In the genomic region with DNA sequence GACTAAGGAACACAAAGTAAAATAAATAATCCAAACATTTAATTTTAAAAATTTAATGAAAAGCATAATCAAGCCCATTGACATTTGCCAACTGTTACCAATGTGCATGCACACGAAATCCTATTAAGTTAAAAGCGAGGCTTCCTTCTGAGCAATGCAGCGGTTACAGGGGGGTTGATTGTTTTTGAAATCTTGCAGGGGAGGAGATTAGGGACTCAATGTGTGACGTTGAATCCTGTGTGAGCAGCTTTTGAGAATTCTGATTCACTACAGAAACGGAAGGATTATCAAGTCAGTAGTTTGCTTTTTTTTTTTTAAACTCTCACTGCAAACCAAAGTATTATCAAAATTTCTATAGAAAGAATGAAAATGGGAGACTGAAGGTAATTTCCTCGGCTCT, we compare ENCODE assay signal across 25 cellular contexts.
DNase-seq lines count a peak whose midpoint lies in the region; ATAC-seq, FAIRE-seq and TF ChIP-seq lines count a peak whose summit lies in the region.
"Had no signal": no experiment of that assay in that cellular context is flagged by ENCODE, and none has a peak within 500 bp of the region (broad histone marks: within the 10 kb centered on the region; RNA-seq: fewer than 3 reads in every experiment).

No MANE protein-coding gene starts in this region.

- TF ChIP-seq CTCF in A673 (conservative IDR thresholded peaks at IDR 0.05; ENCODE audit: low read depth, low read length) (no peak), fibroblast of pulmonary artery (IDR thresholded peaks at IDR 0.05; ENCODE audit: low read length, missing control alignments) (no peak), foreskin keratinocyte (conservative IDR thresholded peaks at IDR 0.05) (no peak), pancreas (IDR thresholded peaks at IDR 0.05) (no peak)

- no peak for FAIRE-seq in pancreas (lab: Jason Lieb, UNC)
- no peak for FAIRE-seq in GM12892 (lab: Jason Lieb, UNC)
- FAIRE-seq: GM18507, GM19239 had no signal

- DNase-seq in activated CD4-positive, CD25-positive, alpha-beta regulatory T cell (lab: John Stamatoyannopoulos, UW): no peak
- DNase-seq in A673 (ENCODE audit: low spot score): peak; percentile 39
- no peak for DNase-seq in T-helper 2 cell treated with Interferon-gamma antibody and Interleukin-4, amounts not matched to agents 5 μg/mL and 100 μg/mL, for 36 hours (ENCODE audit: low spot score)
- DNase-seq in fibroblast of pulmonary artery (ENCODE audit: low read depth): peak; percentile 3
- no peak for DNase-seq in foreskin keratinocyte
- DNase-seq in pancreas: no peak
- DNase-seq in GM12892 (ENCODE audit: insufficient read length): no peak
- DNase-seq: CD8-positive, alpha-beta T cell; GOT3; IMR-90; NCI-H1105 treated with DMSO at 0.1 percent for 48 hours; NCI-H2029 treated with DMSO at 0.1 percent for 48 hours; NCI-H2171; NCI-H524 treated with DMSO at 0.1 percent for 48 hours; NK-92 treated with Interleukin-12 subunit alpha and Interleukin-12 subunit beta, amount 100 ng/mL, for 24 hours; SIG-M5; SK-N-SH had no signal

- H3K27me3 ChIP-seq in A673 (replicated peaks; ENCODE audit: insufficient read depth, low read depth, low read length, poor library complexity): peaks cover 5% of the 10 kb centered on the region
- peaks cover 7% of the 10 kb centered on the region for H3K27me3 ChIP-seq in foreskin keratinocyte
- no peaks in the 10 kb centered on the region for H3K27me3 ChIP-seq in pancreas
- H3K27me3 ChIP-seq: BLaER1 treated with 17β-estradiol and CSF1 and Interleukin-3, amounts not matched to agents 10 nM and 100 nM had no signal

- peak overlapping the region; percentile 27 for H3K27ac ChIP-seq in A673 (ENCODE audit: low read depth, low read length, poor library complexity, severe bottlenecking)
- H3K27ac ChIP-seq in foreskin keratinocyte: no peak overlapping the region
- no peak overlapping the region for H3K27ac ChIP-seq in pancreas
- H3K27ac ChIP-seq: 22Rv1; BLaER1 treated with 17β-estradiol and CSF1 and Interleukin-3, amounts not matched to agents 10 nM and 100 nM; KMS-11; RWPE1 had no signal

- H3K27me3 Mint-ChIP-seq in T-helper 2 cell treated with Interferon-gamma antibody and Interleukin-4, amounts not matched to agents 5 μg/mL and 100 μg/mL, for 36 hours (ENCODE audit: low read depth): no peaks in the 10 kb centered on the region

- H3K9me3 Mint-ChIP-seq in T-helper 2 cell treated with Interferon-gamma antibody and Interleukin-4, amounts not matched to agents 5 μg/mL and 100 μg/mL, for 36 hours: no peaks in the 10 kb centered on the region
- H3K9me3 Mint-ChIP-seq: CD8-positive, alpha-beta T cell had no signal

- no peak overlapping the region for H3K4me3 Mint-ChIP-seq in T-helper 2 cell treated with Interferon-gamma antibody and Interleukin-4, amounts not matched to agents 5 μg/mL and 100 μg/mL, for 36 hours
- H3K4me3 Mint-ChIP-seq: CD8-positive, alpha-beta T cell had no signal

- H3K4me1 ChIP-seq in A673 (ENCODE audit: insufficient read depth, low read length, poor library complexity, severe bottlenecking): peaks cover 11% of the 10 kb centered on the region
- H3K4me1 ChIP-seq in foreskin keratinocyte: no peaks in the 10 kb centered on the region
- no peaks in the 10 kb centered on the region for H3K4me1 ChIP-seq in pancreas

- H3K9me3 ChIP-seq in A673 (ENCODE audit: low read depth, low read length, poor library complexity, severe bottlenecking): no peaks in the 10 kb centered on the region
- no peaks in the 10 kb centered on the region for H3K9me3 ChIP-seq in pancreas
- H3K9me3 ChIP-seq: BLaER1 treated with 17β-estradiol and CSF1 and Interleukin-3, amounts not matched to agents 10 nM and 100 nM; SK-N-SH had no signal

- H3K36me3 Mint-ChIP-seq in T-helper 2 cell treated with Interferon-gamma antibody and Interleukin-4, amounts not matched to agents 5 μg/mL and 100 μg/mL, for 36 hours (ENCODE audit: low read depth): peaks cover 3% of the 10 kb centered on the region
- H3K36me3 Mint-ChIP-seq: CD8-positive, alpha-beta T cell had no signal

- ATAC-seq in activated CD4-positive, CD25-positive, alpha-beta regulatory T cell treated with anti-CD3 and anti-CD28 coated beads, Interleukin-2, amount 50 U/mL, for 24 hours: peak; percentile 41 to 75
- no peak for ATAC-seq in foreskin keratinocyte
- no peak for ATAC-seq in pancreas
- ATAC-seq: CD8-positive, alpha-beta T cell; HCT116 had no signal

- POLR2A ChIA-PET in A673 (lab: Charles Lee; ENCODE audit: low non-redundant PET): no interaction called here

- no peak for TF ChIP-seq POLR2A in GM12892 (IDR thresholded peaks at IDR 0.05; ENCODE audit: low read depth, low read length)

- H3K4me1 Mint-ChIP-seq in T-helper 2 cell treated with Interferon-gamma antibody and Interleukin-4, amounts not matched to agents 5 μg/mL and 100 μg/mL, for 36 hours (ENCODE audit: low read depth): peaks cover 19% of the 10 kb centered on the region

- 85 to 89% methylated on average over 6 of the region's 6 CpGs for WGBS in pancreas, 2 donors

- CTCF ChIA-PET in A673 (lab: Charles Lee): no interaction called here

- no peaks in the 10 kb centered on the region for H3K36me3 ChIP-seq in A673 (ENCODE audit: insufficient read depth, low read length, poor library complexity, severe bottlenecking)
- no peaks in the 10 kb centered on the region for H3K36me3 ChIP-seq in pancreas
- H3K36me3 ChIP-seq: BLaER1 treated with 17β-estradiol and CSF1 and Interleukin-3, amounts not matched to agents 10 nM and 100 nM had no signal

- no peak overlapping the region for H3K4me3 ChIP-seq in A673 (ENCODE audit: low read depth, low read length, poor library complexity, severe bottlenecking)
- H3K4me3 ChIP-seq in fibroblast of pulmonary artery (replicated peaks; ENCODE audit: low read depth, low read length): no peak overlapping the region
- H3K4me3 ChIP-seq in pancreas: no peak overlapping the region
- H3K4me3 ChIP-seq: BLaER1 treated with 17β-estradiol and CSF1 and Interleukin-3, amounts not matched to agents 10 nM and 100 nM had no signal

- no TSS peak for BruUV-seq in A673 (replicated peaks; lab: Mats Ljungman, UMichigan)

- peak overlapping the region; percentile 1 for H3K27ac Mint-ChIP-seq in T-helper 2 cell treated with Interferon-gamma antibody and Interleukin-4, amounts not matched to agents 5 μg/mL and 100 μg/mL, for 36 hours
- H3K27ac Mint-ChIP-seq: CD8-positive, alpha-beta T cell had no signal

- intact Hi-C loops in A673 (cut with micrococcal nuclease; ENCODE audit: unreplicated experiment): no loop called here
- intact Hi-C loops in pancreas (cut with DNase I): no loop called here

Comparison
In these comparisons a context has a peak if more than half of its experiments do, and no peak if none do; other contexts are left out.
1. ATAC-seq: peak in activated CD4-positive, CD25-positive, alpha-beta regulatory T cell treated with anti-CD3 and anti-CD28 coated beads, Interleukin-2, amount 50 U/mL, for 24 hours (2 of 2); none in foreskin keratinocyte (single experiment) and pancreas (0 of 4).
2. DNase-seq: peak in A673 (single experiment) and fibroblast of pulmonary artery (single experiment); none in activated CD4-positive, CD25-positive, alpha-beta regulatory T cell (0 of 4), T-helper 2 cell treated with Interferon-gamma antibody and Interleukin-4, amounts not matched to agents 5 μg/mL and 100 μg/mL, for 36 hours (single experiment), foreskin keratinocyte (0 of 2), pancreas (0 of 6) and GM12892 (single experiment).